In genomic region chr12:27119797-27120196, GRCh38 we compare ENCODE assay signal across 29 cellular contexts. TPM values are rescaled to one million over a fixed set of nuclear protein-coding genes. Genes with fewer than 3 reads are reported as not detected.
"Had no signal": no experiment of that assay in that cellular context is flagged by ENCODE, and none has a peak within 500 bp of the region (broad histone marks: within the 10 kb centered on the region; RNA-seq: fewer than 3 reads in every experiment).

No MANE protein-coding gene starts in this region.

- H3K9me3 ChIP-seq: ascending aorta, body of pancreas had no signal

- ATAC-seq: activated CD8-positive, alpha-beta memory T cell treated with anti-CD3 and anti-CD28 coated beads, Interleukin-2, amount 10 ng/mL, durations not matched to agents 7 days and 5 days; activated naive CD4-positive, alpha-beta T cell treated with anti-CD3 and anti-CD28 coated beads, Interleukin-2, amount 50 U/mL, for 72 hours; activated naive CD8-positive, alpha-beta T cell treated with anti-CD3 and anti-CD28 coated beads, Interleukin-2, amount 50 U/mL, for 24 hours; body of pancreas; T-helper 17 cell had no signal

- H3K4me1 Mint-ChIP-seq: activated B cell treated with CpG ODN at 0.5 μM for 24 hours; activated CD8-positive, alpha-beta memory T cell treated with anti-CD3 and anti-CD28 coated beads, Interleukin-2, amount 10 ng/mL, durations not matched to agents 7 days and 5 days; activated naive CD8-positive, alpha-beta T cell treated with anti-CD3 and anti-CD28 coated beads, Interleukin-2, amount 50 U/mL, for 24 hours; T-helper 17 cell had no signal

- H2AFZ ChIP-seq: PC-9 had no signal

- H3K27me3 ChIP-seq: ascending aorta, body of pancreas had no signal

- DNase-seq: activated B cell treated with CpG ODN at 0.5 μM for 24 hours; activated CD4-positive, alpha-beta T cell treated with anti-CD3 and anti-CD28 coated beads for 1 hour; activated CD4-positive, alpha-beta T cell treated with anti-CD3 and anti-CD28 coated beads, Interleukin-2, amount 10 ng/mL, durations not matched to agents 24 days and 14 days; activated CD4-positive, alpha-beta T cell treated with anti-CD3 and anti-CD28 coated beads, Interleukin-2, amount 50 U/mL, for 48 hours; activated CD8-positive, alpha-beta memory T cell treated with anti-CD3 and anti-CD28 coated beads, Interleukin-2, amount 10 ng/mL, durations not matched to agents 7 days and 5 days; activated effector memory CD4-positive, alpha-beta T cell treated with anti-CD3 and anti-CD28 coated beads, Interleukin-2, amount 50 U/mL, for 16 hours; activated naive CD4-positive, alpha-beta T cell treated with Interleukin-2 at 50 U/mL for 16 hours; activated naive CD8-positive, alpha-beta T cell treated with anti-CD3 and anti-CD28 coated beads, Interleukin-2, amount 50 U/mL, for 24 hours; activated T-cell treated with anti-CD3 and anti-CD28 coated beads, Interleukin-2, amount 50 U/mL, for 24 hours; amniotic stem cell; body of pancreas; central memory CD4-positive, alpha-beta T cell; KG1; MV-4-11; NCI-H1105; NCI-H1436; NCI-H187; NCI-H2081 treated with DMSO at 0.1 percent for 48 hours; NCI-H446; NCI-H524; PC-9; SHP77 treated with DMSO at 0.1 percent for 48 hours; T-helper 17 cell; T-helper 9 cell had no signal

- H3K27me3 Mint-ChIP-seq: activated B cell treated with CpG ODN at 0.5 μM for 24 hours; activated naive CD8-positive, alpha-beta T cell treated with anti-CD3 and anti-CD28 coated beads, Interleukin-2, amount 50 U/mL, for 24 hours; activated T-cell treated with anti-CD3 and anti-CD28 coated beads, Interleukin-2, amount 50 U/mL, for 24 hours; T-helper 17 cell had no signal

- H3K27ac Mint-ChIP-seq: activated B cell treated with CpG ODN at 0.5 μM for 24 hours; activated CD4-positive, alpha-beta T cell treated with anti-CD3 and anti-CD28 coated beads, Interleukin-2, amount 10 ng/mL, durations not matched to agents 24 days and 14 days; activated CD8-positive, alpha-beta memory T cell treated with anti-CD3 and anti-CD28 coated beads, Interleukin-2, amount 10 ng/mL, durations not matched to agents 7 days and 5 days; activated naive CD4-positive, alpha-beta T cell treated with anti-CD3 and anti-CD28 coated beads, Interleukin-2, amount 50 U/mL, for 72 hours; activated naive CD8-positive, alpha-beta T cell treated with anti-CD3 and anti-CD28 coated beads, Interleukin-2, amount 50 U/mL, for 24 hours; activated T-cell treated with anti-CD3 and anti-CD28 coated beads, Interleukin-2, amount 50 U/mL, for 24 hours; T-helper 17 cell had no signal

- H3K27ac ChIP-seq: body of pancreas, PC-9 had no signal

- H3K4me1 ChIP-seq: body of pancreas had no signal

- H3K4me2 ChIP-seq: PC-9 had no signal

- H3K36me3 ChIP-seq: ascending aorta had no signal

- H3K4me3 Mint-ChIP-seq: activated B cell treated with CpG ODN at 0.5 μM for 24 hours; activated CD4-positive, alpha-beta T cell treated with anti-CD3 and anti-CD28 coated beads, Interleukin-2, amount 10 ng/mL, durations not matched to agents 24 days and 14 days; activated CD8-positive, alpha-beta memory T cell treated with anti-CD3 and anti-CD28 coated beads, Interleukin-2, amount 10 ng/mL, durations not matched to agents 7 days and 5 days; activated naive CD8-positive, alpha-beta T cell treated with anti-CD3 and anti-CD28 coated beads, Interleukin-2, amount 50 U/mL, for 24 hours; activated T-cell treated with anti-CD3 and anti-CD28 coated beads, Interleukin-2, amount 50 U/mL, for 24 hours; T-helper 17 cell had no signal

- H3K4me3 ChIP-seq: ascending aorta, body of pancreas, PC-9 had no signal

RNA-seq across cellular contexts. Expression of gene C12orf71, which starts 37.4 kb away (rescaled TPM):
- total RNA-seq: activated B cell treated with CpG ODN at 0.5 μM for 24 hours; activated CD4-positive, alpha-beta T cell treated with anti-CD3 and anti-CD28 coated beads, Interleukin-2, amount 10 ng/mL, durations not matched to agents 24 days and 14 days; activated CD8-positive, alpha-beta memory T cell treated with anti-CD3 and anti-CD28 coated beads, Interleukin-2, amount 10 ng/mL, durations not matched to agents 7 days and 5 days; activated naive CD4-positive, alpha-beta T cell treated with anti-CD3 and anti-CD28 coated beads, Interleukin-2, amount 50 U/mL, for 72 hours; ascending aorta; body of pancreas; bronchial epithelial cell; MCF 10A; PC-9; SK-MEL-5; T-helper 17 cell had no signal
